Comparison of ENCODE assay signal across 18 cellular contexts in the genomic region with DNA sequence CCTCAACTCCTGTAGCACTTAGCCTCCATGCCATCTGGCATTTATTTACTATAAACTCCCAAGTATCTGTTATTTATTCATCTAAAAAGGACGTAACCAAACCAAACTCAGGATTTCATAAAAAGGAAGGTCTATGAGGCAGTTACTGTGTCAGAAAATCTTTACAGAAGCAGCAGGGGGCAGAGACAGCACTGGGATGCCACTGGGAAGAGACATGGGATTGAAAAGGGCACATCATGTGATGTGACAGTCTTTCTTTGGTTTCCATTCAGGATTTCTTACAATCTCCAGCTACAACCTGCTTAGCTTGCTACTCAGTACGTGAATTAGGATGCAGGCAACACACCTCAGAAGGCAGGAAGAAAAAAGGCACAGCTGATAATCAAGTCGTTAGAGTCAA. TPM values are rescaled to one million over a fixed set of nuclear protein-coding genes. Genes with fewer than 3 reads are reported as not detected.
DNase-seq lines count a peak whose midpoint lies in the region; ATAC-seq and TF ChIP-seq lines count a peak whose summit lies in the region.
"Had no signal": no experiment of that assay in that cellular context is flagged by ENCODE, and none has a peak within 500 bp of the region (broad histone marks: within the 10 kb centered on the region; RNA-seq: fewer than 3 reads in every experiment).

No MANE protein-coding gene starts in this region.

- no peaks in the 10 kb centered on the region for H3K9me3 ChIP-seq in BE2C
- H3K9me3 ChIP-seq: esophagus muscularis mucosa had no signal

- H3K4me3 ChIP-seq in BE2C (ENCODE audit: low read depth, low read length) (no peak overlapping the region), LNCaP clone FGC (ENCODE audit: low read depth, low read length) (no peak overlapping the region)
- H3K4me3 ChIP-seq: esophagus muscularis mucosa had no signal

- peaks cover 12% of the 10 kb centered on the region for H3K36me3 Mint-ChIP-seq in chondrocyte (ENCODE audit: low read depth)
- H3K36me3 Mint-ChIP-seq in nephron (ENCODE audit: low read depth) = peaks cover 34% of the 10 kb centered on the region

- H3K27me3 ChIP-seq in BE2C = no peaks in the 10 kb centered on the region
- H3K27me3 ChIP-seq: esophagus muscularis mucosa had no signal

- H3K27ac Mint-ChIP-seq in chondrocyte (ENCODE audit: unreplicated experiment) = no peak overlapping the region
- H3K27ac Mint-ChIP-seq in nephron = peak overlapping the region in 2 of 3 experiments; percentile 3 to 10
- H3K27ac Mint-ChIP-seq: activated CD4-positive, alpha-beta memory T cell treated with anti-CD3 and anti-CD28 coated beads, Interleukin-2, amount 10 ng/mL, durations not matched to agents 7 days and 5 days; activated T-helper 1 cell treated with anti-CD3 and anti-CD28 coated beads, Interleukin-12 subunit alpha, Interleukin-12 subunit beta, Interleukin-2, Interleukin-4 antibody, amounts not matched to agents 30 ng/mL and 10 ng/mL and 1 ng/mL, durations not matched to agents 14 hours and 24 hours and 36 hours had no signal

- no peak for DNase-seq in BE2C
- DNase-seq in LNCaP clone FGC (ENCODE audit: low read depth) = no peak
- DNase-seq in chondrocyte (ENCODE audit: low spot score) = no peak
- no peak for DNase-seq in GDM1 (lab: John Stamatoyannopoulos, UW)
- no peak for DNase-seq in NCI-H2227 treated with DMSO at 0.1 percent for 48 hours (lab: John Stamatoyannopoulos, UW)
- no peak for DNase-seq in GM03348 (ENCODE audit: low spot score)
- DNase-seq: activated CD4-positive, alpha-beta memory T cell treated with anti-CD3 and anti-CD28 coated beads, Interleukin-2, amount 10 ng/mL, durations not matched to agents 7 days and 5 days; AML-193; cortex of kidney; DMS53; left ventricle myocardium superior; naive B cell; NCI-H345; stimulated activated CD4-positive, alpha-beta T cell treated with anti-CD3 and anti-CD28 coated beads, Interleukin-15, amount 100 ng/mL, for 24 hours had no signal

- peaks cover 4% of the 10 kb centered on the region for H3K4me1 ChIP-seq in BE2C
- H3K4me1 ChIP-seq: esophagus muscularis mucosa had no signal

- H3K4me3 Mint-ChIP-seq in chondrocyte (ENCODE audit: unreplicated experiment) (no peak overlapping the region), nephron (no peak overlapping the region)
- H3K4me3 Mint-ChIP-seq: activated CD4-positive, alpha-beta memory T cell treated with anti-CD3 and anti-CD28 coated beads, Interleukin-2, amount 10 ng/mL, durations not matched to agents 7 days and 5 days; activated T-helper 1 cell treated with anti-CD3 and anti-CD28 coated beads, Interleukin-12 subunit alpha, Interleukin-12 subunit beta, Interleukin-2, Interleukin-4 antibody, amounts not matched to agents 30 ng/mL and 10 ng/mL and 1 ng/mL, durations not matched to agents 14 hours and 24 hours and 36 hours; naive B cell had no signal

- ATAC-seq in HG03280 (IDR thresholded peaks at IDR 0.05; ENCODE audit: unreplicated experiment) = no peak
- ATAC-seq: left ventricle myocardium superior had no signal

- peak; percentile 37; the same call in 1 of the 2 replicates for TF ChIP-seq CTCF in BE2C (IDR thresholded peaks at IDR 0.05; ENCODE audit: low read depth, low read length)
- peak; percentile 25; the same call in 1 of the 2 replicates for TF ChIP-seq CTCF in LNCaP clone FGC (IDR thresholded peaks at IDR 0.05; ENCODE audit: control insufficient read depth, extremely low read depth, insufficient read depth)
- TF ChIP-seq CTCF in chondrocyte (IDR thresholded peaks at IDR 0.05) = peak; percentile 30
- no peak for TF ChIP-seq CTCF in nephron (IDR thresholded peaks at IDR 0.05; ENCODE audit: unreplicated experiment in 3 of 3)

- peaks cover 6% of the 10 kb centered on the region for H3K36me3 ChIP-seq in BE2C

- H3K4me1 Mint-ChIP-seq in chondrocyte (ENCODE audit: low read depth) = no peaks in the 10 kb centered on the region
- peaks cover 5% of the 10 kb centered on the region for H3K4me1 Mint-ChIP-seq in nephron
- H3K4me1 Mint-ChIP-seq: activated CD4-positive, alpha-beta memory T cell treated with anti-CD3 and anti-CD28 coated beads, Interleukin-2, amount 10 ng/mL, durations not matched to agents 7 days and 5 days had no signal

- H3K9me3 Mint-ChIP-seq in chondrocyte (ENCODE audit: low read depth) (no peaks in the 10 kb centered on the region), nephron (no peaks in the 10 kb centered on the region)
- H3K9me3 Mint-ChIP-seq: activated CD4-positive, alpha-beta memory T cell treated with anti-CD3 and anti-CD28 coated beads, Interleukin-2, amount 10 ng/mL, durations not matched to agents 7 days and 5 days; activated T-helper 1 cell treated with anti-CD3 and anti-CD28 coated beads, Interleukin-12 subunit alpha, Interleukin-12 subunit beta, Interleukin-2, Interleukin-4 antibody, amounts not matched to agents 30 ng/mL and 10 ng/mL and 1 ng/mL, durations not matched to agents 14 hours and 24 hours and 36 hours; naive B cell had no signal

- H3K27me3 Mint-ChIP-seq in chondrocyte (ENCODE audit: low read depth) (no peaks in the 10 kb centered on the region), nephron (ENCODE audit: low read depth) (no peaks in the 10 kb centered on the region)
- H3K27me3 Mint-ChIP-seq: activated CD4-positive, alpha-beta memory T cell treated with anti-CD3 and anti-CD28 coated beads, Interleukin-2, amount 10 ng/mL, durations not matched to agents 7 days and 5 days; naive B cell had no signal

RNA-seq across cellular contexts. Expression of a gene that starts 31.2 kb away (rescaled TPM):
- polyA plus RNA-seq in BE2C (2012; ENCODE audit: insufficient read depth, insufficient read length, low read depth) = 25.9 TPM
- total RNA-seq in chondrocyte = 11.8 to 16.4 TPM (median 15.0 TPM) in 3 replicates

RNA-seq across cellular contexts. Expression of a gene that starts 31.6 kb away (rescaled TPM):
- 7.5 TPM for polyA plus RNA-seq in BE2C (2012; ENCODE audit: insufficient read depth, insufficient read length, low read depth)
- total RNA-seq in chondrocyte = 13.2 to 15.6 TPM (median 13.8 TPM) in 3 replicates

RNA-seq across cellular contexts. Expression of a gene that starts 52.8 kb away (rescaled TPM):
- 15.3 TPM for polyA plus RNA-seq in BE2C (2012; ENCODE audit: insufficient read depth, insufficient read length, low read depth)
- total RNA-seq in chondrocyte = 25.7 to 36.6 TPM (median 35.3 TPM) in 3 replicates

Comparison
In these comparisons a context has a peak if more than half of its experiments do, and no peak if none do; other contexts are left out.
1. CTCF ChIP-seq: peak in BE2C (single experiment), LNCaP clone FGC (single experiment) and chondrocyte (single experiment); none in nephron (0 of 3).